Comparison of ENCODE assay signal across 15 cellular contexts in the genomic region with DNA sequence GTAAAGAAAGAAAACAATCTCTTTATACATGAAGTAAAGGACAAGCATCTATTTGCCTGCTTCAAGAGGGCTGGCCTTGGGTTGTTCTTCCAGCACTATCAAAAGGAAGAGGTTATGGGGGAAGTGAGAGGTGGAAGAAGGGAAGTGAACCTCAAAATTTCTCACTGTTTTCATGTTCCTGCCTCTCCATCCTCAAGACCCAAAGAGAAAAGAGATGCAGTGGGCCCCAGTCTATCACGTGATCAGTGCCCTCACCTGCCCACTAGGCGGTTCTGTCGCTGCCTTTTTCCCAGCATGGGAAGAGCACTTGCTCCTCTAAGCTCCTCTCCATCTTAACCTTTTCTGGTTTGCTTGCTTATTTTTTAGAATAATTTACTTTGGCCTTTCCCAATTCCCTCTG. TPM values are rescaled to one million over a fixed set of nuclear protein-coding genes. Genes with fewer than 3 reads are reported as not detected.
A peak's percentile ranks its signal among the peaks of the same experiment; 100 is the strongest.
DNase-seq lines count a peak whose midpoint lies in the region; ATAC-seq and TF ChIP-seq lines count a peak whose summit lies in the region.
"Had no signal": no experiment of that assay in that cellular context is flagged by ENCODE, and none has a peak within 500 bp of the region (broad histone marks: within the 10 kb centered on the region; RNA-seq: fewer than 3 reads in every experiment).

No MANE protein-coding gene starts in this region.

- H3K36me3 ChIP-seq in OCI-LY3 (replicated peaks; ENCODE audit: low read depth, low read length) (no peaks in the 10 kb centered on the region), heart right ventricle (no peaks in the 10 kb centered on the region), heart left ventricle (no peaks in the 10 kb centered on the region)
- H3K36me3 ChIP-seq: thoracic aorta had no signal

- no peak for ATAC-seq in heart right ventricle
- no peak for ATAC-seq in GM18519 (IDR thresholded peaks at IDR 0.05; ENCODE audit: low FRiP score, unreplicated experiment)
- ATAC-seq in heart left ventricle: no peak
- ATAC-seq: natural killer cell treated with Interleukin-12 subunit alpha and Interleukin-12 subunit beta and Interleukin-15 and Interleukin-18, amount 100 ng/mL, for 72 hours had no signal

- H3K9me3 ChIP-seq in OCI-LY3 (ENCODE audit: insufficient read depth, low read length) (no peaks in the 10 kb centered on the region), heart right ventricle (no peaks in the 10 kb centered on the region), heart left ventricle (no peaks in the 10 kb centered on the region)
- H3K9me3 ChIP-seq: thoracic aorta had no signal

- TF ChIP-seq CTCF in GM12873 (IDR thresholded peaks at IDR 0.05; ENCODE audit: insufficient read depth, low read depth, low read length, missing control alignments): peak; percentile 46
- TF ChIP-seq CTCF in OCI-LY3 (IDR thresholded peaks at IDR 0.05; ENCODE audit: low read depth, low read length): peak; percentile 44
- no peak for TF ChIP-seq CTCF in heart right ventricle (IDR thresholded peaks at IDR 0.05)
- TF ChIP-seq CTCF in heart left ventricle (IDR thresholded peaks at IDR 0.05): no peak

- H3K4me2 ChIP-seq in OCI-LY3 (ENCODE audit: low read length): peak overlapping the region; percentile 66

- peak overlapping the region; percentile 43 for H3K27ac ChIP-seq in OCI-LY3 (ENCODE audit: low read length)
- no peak overlapping the region for H3K27ac ChIP-seq in heart right ventricle
- no peak overlapping the region for H3K27ac ChIP-seq in heart left ventricle
- H3K27ac ChIP-seq: C4-2B, thoracic aorta had no signal

- H3K9ac ChIP-seq in OCI-LY3 (ENCODE audit: low read length): 0 out of 2 replicates have a peak overlapping the region, but pooled peaks have one; percentile 4

- no peaks in the 10 kb centered on the region for H3K79me2 ChIP-seq in OCI-LY3 (ENCODE audit: low read length)

- H2AFZ ChIP-seq in OCI-LY3 (ENCODE audit: low read depth, low read length): peak overlapping the region; percentile 65

- H3K27me3 ChIP-seq in OCI-LY3 (ENCODE audit: low read depth, low read length) (no peaks in the 10 kb centered on the region), heart right ventricle (no peaks in the 10 kb centered on the region), heart left ventricle (no peaks in the 10 kb centered on the region)

- TF ChIP-seq POLR2A in heart left ventricle (IDR thresholded peaks at IDR 0.05): no peak

- H3K4me3 ChIP-seq in OCI-LY3 (ENCODE audit: low read length) (peak overlapping the region; percentile 29), heart right ventricle (no peak overlapping the region), heart left ventricle (no peak overlapping the region)
- H3K4me3 ChIP-seq: thoracic aorta had no signal

- 48 to 73% methylated on average over 3 of the region's 3 CpGs for WGBS in heart right ventricle, 2 donors
- 60 to 82% (median 64%) methylated on average over 3 of the region's 3 CpGs for WGBS in heart left ventricle, 4 donors

- H4K20me1 ChIP-seq in OCI-LY3 (ENCODE audit: insufficient read depth, low read length): no peaks in the 10 kb centered on the region

- H3K4me1 ChIP-seq in OCI-LY3 (ENCODE audit: low read length) (peaks cover 41% of the 10 kb centered on the region), heart right ventricle (peaks cover 0 to 33% (median 4%) of the 10 kb centered on the region in 9 donors), heart left ventricle (peaks cover 0 to 26% (median 3%) of the 10 kb centered on the region in 12 donors)

- DNase-seq in CD1c-positive myeloid dendritic cell (ENCODE audit: extremely low spot score): peak; percentile 47
- peak; percentile 77 for DNase-seq in iPS-NIHi11 (ENCODE audit: low spot score)
- no peak for DNase-seq in heart right ventricle
- DNase-seq in heart left ventricle: no peak
- no peak for DNase-seq in NCI-H774 (lab: John Stamatoyannopoulos, UW)
- DNase-seq: activated CD4-positive, CD25-positive, alpha-beta regulatory T cell treated with anti-CD3 and anti-CD28 coated beads, Interleukin-2, amount 50 U/mL, for 72 hours; activated T-cell treated with anti-CD3 and anti-CD28 coated beads, Interleukin-2, amount 50 U/mL, for 48 hours; amygdala; NCI-H446 treated with DMSO at 0.1 percent for 48 hours had no signal

- intact Hi-C loops in heart right ventricle (cut with DNase I) (loop anchor here in 5 of 10 donors (10.0 kb wide), 3 partner anchors 77 to 193 kb away; a partner anchor contains a TSS), heart left ventricle (cut with DNase I) (loop anchor here in 5 of 10 donors (5.0 to 10.0 kb wide), 5 partner anchors 69 to 193 kb away; no protein-coding TSS in a partner anchor)

RNA-seq across cellular contexts. Expression of a gene that starts 6.2 kb away (rescaled TPM):
- 10 to 100 TPM; 15.4 to 22.9 (median 19.5) TPM for total RNA-seq in heart right ventricle
- 10 to 100 TPM in 1 of 2 donors, 1 to 10 TPM in 1; 4.3 to 13.9 TPM for polyA plus RNA-seq in heart right ventricle
- total RNA-seq in heart left ventricle: 10 to 100 TPM; 13.2 to 29.2 (median 20.8) TPM
- polyA plus RNA-seq in heart left ventricle: 10 to 100 TPM in 1 of 2 donors, 1 to 10 TPM in 1; 5.1 to 35.4 TPM

Comparison
In these comparisons a context has a peak if more than half of its experiments do, and no peak if none do; other contexts are left out.
1. DNase-seq: peak in CD1c-positive myeloid dendritic cell (single experiment) and iPS-NIHi11 (single experiment); none in heart right ventricle (0 of 2), heart left ventricle (0 of 5) and NCI-H774 (single experiment).
2. CTCF ChIP-seq: peak in GM12873 (single experiment) and OCI-LY3 (single experiment); none in heart right ventricle (0 of 9) and heart left ventricle (0 of 12).